11 cellular contexts compared by ENCODE assay signal in genomic region chr1:235108185-235108593, GRCh38.
"Had no signal": no experiment of that assay in that cellular context is flagged by ENCODE, and none has a peak within 500 bp of the region (broad histone marks: within the 10 kb centered on the region; RNA-seq: fewer than 3 reads in every experiment).

No MANE protein-coding gene starts in this region.

- ATAC-seq: naive thymus-derived CD4-positive, alpha-beta T cell had no signal

- H3K4me3 ChIP-seq: breast epithelium, esophagus muscularis mucosa had no signal

- DNase-seq: activated CD4-positive, alpha-beta memory T cell treated with anti-CD3 and anti-CD28 coated beads for 36 hours; activated gamma-delta T cell treated with Interleukin-2 at 50 U/mL for 16 hours; aorta; dermis blood vessel endothelial cell; glutamatergic neuron; retina; stimulated activated CD4-positive, alpha-beta T cell treated with anti-CD3 and anti-CD28 coated beads, Interleukin-15, amount 100 ng/mL, for 24 hours; stimulated activated CD4-positive, alpha-beta T cell treated with anti-CD3 and anti-CD28 coated beads, Interleukin-4, amount 100 ng/mL, for 24 hours had no signal
